15 cellular contexts compared by ENCODE assay signal in the genomic region with DNA sequence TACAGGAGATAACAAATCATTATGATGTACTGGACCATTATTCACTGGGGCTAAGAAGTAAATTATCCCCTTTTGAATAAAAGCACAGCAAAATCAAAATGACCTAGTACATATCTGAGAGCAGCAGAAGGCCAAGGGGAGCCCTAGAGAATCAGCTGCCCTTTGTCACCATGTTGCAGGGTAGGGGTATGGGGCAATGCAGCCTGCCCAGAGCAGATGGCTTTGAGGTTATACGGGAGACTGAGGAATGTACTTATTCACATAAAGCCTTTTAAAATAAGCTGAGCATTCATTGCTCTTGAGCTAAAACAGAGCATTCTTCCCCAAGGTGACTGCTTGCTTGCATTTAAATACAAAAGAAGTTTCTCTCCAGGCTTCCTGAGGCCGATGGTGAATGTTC. TPM values are rescaled to one million over a fixed set of nuclear protein-coding genes. Genes with fewer than 3 reads are reported as not detected.
DNase-seq lines count a peak whose midpoint lies in the region; ATAC-seq, FAIRE-seq and TF ChIP-seq lines count a peak whose summit lies in the region.
"Had no signal": no experiment of that assay in that cellular context is flagged by ENCODE, and none has a peak within 500 bp of the region (broad histone marks: within the 10 kb centered on the region; RNA-seq: fewer than 3 reads in every experiment).

No MANE protein-coding gene starts in this region.

- POLR2A ChIA-PET in CD8-positive, alpha-beta T cell (lab: Charles Lee) = interaction anchor here (1.1 to 1.6 kb wide), 3 partner anchors 8 to 13 kb away, joined by 4 to 6 read pairs (median 4); no protein-coding TSS in a partner anchor
- POLR2A ChIA-PET in activated CD4-positive, alpha-beta memory T cell treated with anti-CD3 and anti-CD28 coated beads, Interleukin-2, amount 10 ng/mL, durations not matched to agents 7 days and 5 days (lab: Charles Lee) = interaction anchor here (0.8 to 19.6 kb wide), 12 partner anchors 8 to 273 kb away, joined by 3 to 779 read pairs (median 4); no protein-coding TSS in a partner anchor

- peaks cover 79% of the 10 kb centered on the region for H3K4me1 ChIP-seq in CD8-positive, alpha-beta T cell (ENCODE audit: insufficient read depth, low read length)
- H3K4me1 ChIP-seq in muscle layer of colon (ENCODE audit: insufficient read depth, low read length) (peaks cover 16% of the 10 kb centered on the region), right atrium auricular region (peaks cover 0 to 8% of the 10 kb centered on the region in 2 donors), left ventricle myocardium inferior (peaks cover 39% of the 10 kb centered on the region)

- no peak overlapping the region for H3K4me3 ChIP-seq in CD8-positive, alpha-beta T cell (ENCODE audit: low read depth, low read length)
- H3K4me3 ChIP-seq in muscle layer of colon (ENCODE audit: low read depth in 1 of 2, low read length in 2 of 2) (no peak overlapping the region), right atrium auricular region (no peak overlapping the region), left ventricle myocardium inferior (no peak overlapping the region)
- H3K4me3 ChIP-seq: BLaER1 treated with 17β-estradiol and CSF1 and Interleukin-3, amounts not matched to agents 10 nM and 100 nM; body of pancreas; dorsolateral prefrontal cortex; MG63 had no signal

- CTCF ChIA-PET in CD8-positive, alpha-beta T cell (lab: Charles Lee) = interaction anchor here (1.0 to 1.1 kb wide), 2 partner anchors 34 to 66 kb away, joined by 3 read pairs; no protein-coding TSS in a partner anchor
- CTCF ChIA-PET in activated CD4-positive, alpha-beta memory T cell treated with anti-CD3 and anti-CD28 coated beads, Interleukin-2, amount 10 ng/mL, durations not matched to agents 7 days and 5 days (lab: Charles Lee) = interaction anchor here (0.6 to 2.0 kb wide), 8 partner anchors 9 to 365 kb away, joined by 3 to 15 read pairs (median 4); partner anchors contain the start of gene DTWD2

- no peaks in the 10 kb centered on the region for H3K9me3 Mint-ChIP-seq in CD8-positive, alpha-beta T cell
- no peaks in the 10 kb centered on the region for H3K9me3 Mint-ChIP-seq in activated CD4-positive, alpha-beta memory T cell treated with anti-CD3 and anti-CD28 coated beads, Interleukin-2, amount 10 ng/mL, durations not matched to agents 7 days and 5 days

- H3K27me3 Mint-ChIP-seq in CD8-positive, alpha-beta T cell (ENCODE audit: low read depth) = no peaks in the 10 kb centered on the region
- no peaks in the 10 kb centered on the region for H3K27me3 Mint-ChIP-seq in activated CD4-positive, alpha-beta memory T cell treated with anti-CD3 and anti-CD28 coated beads, Interleukin-2, amount 10 ng/mL, durations not matched to agents 7 days and 5 days

- intact Hi-C loops in CD8-positive, alpha-beta T cell (cut with DNase I, micrococcal nuclease) = no loop called here
- intact Hi-C loops in left ventricle myocardium inferior (cut with micrococcal nuclease) = no loop called here

- H3K4me3 Mint-ChIP-seq in CD8-positive, alpha-beta T cell = peak overlapping the region; percentile 64
- peak overlapping the region; percentile 69 for H3K4me3 Mint-ChIP-seq in activated CD4-positive, alpha-beta memory T cell treated with anti-CD3 and anti-CD28 coated beads, Interleukin-2, amount 10 ng/mL, durations not matched to agents 7 days and 5 days

- no peak for TF ChIP-seq POLR2A in GM12892 (IDR thresholded peaks at IDR 0.05; ENCODE audit: low read depth, low read length)

- in situ Hi-C loops in ACHN (cut with HindIII; ENCODE audit: low pct_ligation_motif_present, low pct_unique_long_range_greater_than_20kb, low sequenced_read_pairs) = no loop called here

- no peak for DNase-seq in CD8-positive, alpha-beta T cell
- DNase-seq in GM12892 (ENCODE audit: insufficient read length) (no peak), right atrium auricular region (ENCODE audit: low spot score) (no peak), HPDE6-E6E7 (ENCODE audit: extremely low spot score) (no peak), left ventricle myocardium inferior (no peak), ACHN (no peak)
- DNase-seq in activated CD4-positive, alpha-beta memory T cell treated with anti-CD3 and anti-CD28 coated beads, Interleukin-2, amount 10 ng/mL, durations not matched to agents 7 days and 5 days = no peak
- DNase-seq: body of pancreas, dorsolateral prefrontal cortex, hippocampal formation, MG63, NCI-H2171 had no signal

- FAIRE-seq in GM12892 (lab: Jason Lieb, UNC) = peak; percentile 57
- FAIRE-seq: HTR-8/SVneo had no signal

- no peak overlapping the region for H3K9ac ChIP-seq in muscle layer of colon (ENCODE audit: low read length)
- H3K9ac ChIP-seq: BLaER1 treated with 17β-estradiol and CSF1 and Interleukin-3, amounts not matched to agents 10 nM and 100 nM had no signal

- H3K27me3 ChIP-seq in CD8-positive, alpha-beta T cell (ENCODE audit: insufficient read depth, low read length) = no peaks in the 10 kb centered on the region
- H3K27me3 ChIP-seq in muscle layer of colon (ENCODE audit: control insufficient read depth in 1 of 2, insufficient read depth in 2 of 2, low read length in 2 of 2) (no peaks in the 10 kb centered on the region), right atrium auricular region (no peaks in the 10 kb centered on the region), left ventricle myocardium inferior (ENCODE audit: low read depth) (no peaks in the 10 kb centered on the region)
- H3K27me3 ChIP-seq: body of pancreas, MG63 had no signal

- H3K27ac ChIP-seq in CD8-positive, alpha-beta T cell (ENCODE audit: low read depth, low read length) = no peak overlapping the region
- peak overlapping the region; percentile 12 for H3K27ac ChIP-seq in muscle layer of colon (ENCODE audit: low read depth, low read length)
- H3K27ac ChIP-seq in right atrium auricular region = no peak overlapping the region
- no peak overlapping the region for H3K27ac ChIP-seq in left ventricle myocardium inferior (replicated peaks)
- H3K27ac ChIP-seq: body of pancreas, dorsolateral prefrontal cortex had no signal

- no peak for ATAC-seq in CD8-positive, alpha-beta T cell
- ATAC-seq: body of pancreas had no signal

- no peaks in the 10 kb centered on the region for H3K9me3 ChIP-seq in CD8-positive, alpha-beta T cell (ENCODE audit: low read length)
- H3K9me3 ChIP-seq in muscle layer of colon (ENCODE audit: low read length) (no peaks in the 10 kb centered on the region), right atrium auricular region (no peaks in the 10 kb centered on the region), left ventricle myocardium inferior (replicated peaks) (no peaks in the 10 kb centered on the region)
- H3K9me3 ChIP-seq: body of pancreas, MG63 had no signal

- peaks cover 88% of the 10 kb centered on the region for H3K4me1 Mint-ChIP-seq in CD8-positive, alpha-beta T cell (ENCODE audit: low read depth)
- H3K4me1 Mint-ChIP-seq in activated CD4-positive, alpha-beta memory T cell treated with anti-CD3 and anti-CD28 coated beads, Interleukin-2, amount 10 ng/mL, durations not matched to agents 7 days and 5 days = peaks cover 89% of the 10 kb centered on the region

- TF ChIP-seq CTCF in CD8-positive, alpha-beta T cell (IDR thresholded peaks at IDR 0.05) = no peak
- TF ChIP-seq CTCF in right atrium auricular region (IDR thresholded peaks at IDR 0.05) (no peak), left ventricle myocardium inferior (IDR thresholded peaks at IDR 0.05; ENCODE audit: borderline replicate concordance) (no peak)

- H3K36me3 Mint-ChIP-seq in CD8-positive, alpha-beta T cell = peaks cover 26% of the 10 kb centered on the region
- peaks cover 60% of the 10 kb centered on the region for H3K36me3 Mint-ChIP-seq in activated CD4-positive, alpha-beta memory T cell treated with anti-CD3 and anti-CD28 coated beads, Interleukin-2, amount 10 ng/mL, durations not matched to agents 7 days and 5 days (ENCODE audit: low read depth)

- H3K36me3 ChIP-seq in CD8-positive, alpha-beta T cell (ENCODE audit: insufficient read depth, low read length) = no peaks in the 10 kb centered on the region
- H3K36me3 ChIP-seq in muscle layer of colon (ENCODE audit: insufficient read depth, low read length) (no peaks in the 10 kb centered on the region), right atrium auricular region (no peaks in the 10 kb centered on the region), left ventricle myocardium inferior (no peaks in the 10 kb centered on the region)
- H3K36me3 ChIP-seq: MG63 had no signal

- H3K27ac Mint-ChIP-seq in CD8-positive, alpha-beta T cell = peak overlapping the region; percentile 89
- peak overlapping the region; percentile 88 for H3K27ac Mint-ChIP-seq in activated CD4-positive, alpha-beta memory T cell treated with anti-CD3 and anti-CD28 coated beads, Interleukin-2, amount 10 ng/mL, durations not matched to agents 7 days and 5 days

RNA-seq across cellular contexts. Expression of gene TNFAIP8, which starts 2.6 kb away (rescaled TPM):
- 10 to 100 TPM; 62.3 to 63.0 TPM for total RNA-seq in CD8-positive, alpha-beta T cell
- polyA plus RNA-seq in GM12892 (2012; ENCODE audit: missing spikeins) = 104 TPM
- 100 to 1,000 TPM; 161 to 163 TPM for total RNA-seq in activated CD4-positive, alpha-beta memory T cell treated with anti-CD3 and anti-CD28 coated beads, Interleukin-2, amount 10 ng/mL, durations not matched to agents 7 days and 5 days
- 1 to 10 TPM; 5.6 to 8.9 TPM for total RNA-seq in right atrium auricular region
- total RNA-seq in left ventricle myocardium inferior = 3.2 TPM

Comparison
In these comparisons a context has a peak if more than half of its experiments do, and no peak if none do; other contexts are left out.
1. RNA of gene TNFAIP8, which starts 2.6 kb away (total RNA-seq): 161 to 163 TPM in activated CD4-positive, alpha-beta memory T cell treated with anti-CD3 and anti-CD28 coated beads, Interleukin-2, amount 10 ng/mL, durations not matched to agents 7 days and 5 days and 62.3 to 63.0 TPM in CD8-positive, alpha-beta T cell; 5.6 to 8.9 TPM in right atrium auricular region and 3.2 TPM in left ventricle myocardium inferior (single experiment); every median in the first group is over 4 times any median in the second.